34 cellular contexts compared by ENCODE assay signal in genomic region chr14:100749967-100750597, GRCh38. TPM values are rescaled to one million over a fixed set of nuclear protein-coding genes. Genes with fewer than 3 reads are reported as not detected.
"Had no signal": no experiment of that assay in that cellular context is flagged by ENCODE, and none has a peak within 500 bp of the region (broad histone marks: within the 10 kb centered on the region; RNA-seq: fewer than 3 reads in every experiment).

No MANE protein-coding gene starts in this region.

- H3K27ac ChIP-seq: ascending aorta, breast epithelium, cardiac muscle cell, colonic mucosa, epithelial cell of prostate, esophagus squamous epithelium, gastroesophageal sphincter had no signal

- H3K4me1 ChIP-seq: ascending aorta, breast epithelium, colonic mucosa, gastroesophageal sphincter had no signal

- H3K27me3 ChIP-seq: ascending aorta, breast epithelium, cardiac muscle cell, colonic mucosa had no signal

- H3K27ac Mint-ChIP-seq: activated CD4-positive, alpha-beta memory T cell treated with anti-CD3 and anti-CD28 coated beads, Interleukin-2, amount 10 ng/mL, durations not matched to agents 7 days and 5 days; activated CD4-positive, alpha-beta T cell treated with anti-CD3 and anti-CD28 coated beads, Interleukin-2, amount 10 ng/mL, durations not matched to agents 7 days and 5 days; activated naive CD4-positive, alpha-beta T cell treated with anti-CD3 and anti-CD28 coated beads, Interleukin-2, amount 10 ng/mL, durations not matched to agents 7 days and 5 days; activated naive CD4-positive, alpha-beta T cell treated with anti-CD3 and anti-CD28 coated beads, Interleukin-2, amount 50 U/mL, for 72 hours; activated naive CD8-positive, alpha-beta T cell treated with anti-CD3 and anti-CD28 coated beads, Interleukin-2, amount 10 ng/mL, durations not matched to agents 7 days and 5 days; activated T-cell treated with anti-CD3 and anti-CD28 coated beads, Interleukin-2, amount 50 U/mL, for 24 hours; activated T-cell treated with anti-CD3 and anti-CD28 coated beads, Interleukin-2, amount 50 U/mL, for 72 hours; brain; T-cell; T-helper 1 cell treated with Interleukin-12 subunit alpha and Interleukin-12 subunit beta and Interleukin-4 antibody, amounts not matched to agents 30 μg/mL and 1 μg/mL, for 36 hours had no signal

- H3K9me3 ChIP-seq: ascending aorta, breast epithelium, colonic mucosa, esophagus squamous epithelium, gastroesophageal sphincter had no signal

- H3K36me3 Mint-ChIP-seq: activated naive CD4-positive, alpha-beta T cell treated with anti-CD3 and anti-CD28 coated beads, Interleukin-2, amount 10 ng/mL, durations not matched to agents 7 days and 5 days; activated naive CD4-positive, alpha-beta T cell treated with anti-CD3 and anti-CD28 coated beads, Interleukin-2, amount 50 U/mL, for 72 hours; activated naive CD8-positive, alpha-beta T cell treated with anti-CD3 and anti-CD28 coated beads, Interleukin-2, amount 10 ng/mL, durations not matched to agents 7 days and 5 days; brain; T-cell had no signal

- DNase-seq: activated CD4-positive, alpha-beta memory T cell treated with anti-CD3 and anti-CD28 coated beads, Interleukin-2, amount 10 ng/mL, durations not matched to agents 7 days and 5 days; activated CD4-positive, alpha-beta T cell treated with anti-CD3 and anti-CD28 coated beads for 1 hour; activated CD4-positive, alpha-beta T cell treated with anti-CD3 and anti-CD28 coated beads for 4 hours; activated CD4-positive, alpha-beta T cell treated with anti-CD3 and anti-CD28 coated beads, Interleukin-2, amount 10 ng/mL, durations not matched to agents 7 days and 5 days; activated CD4-positive, alpha-beta T cell treated with anti-CD3 and anti-CD28 coated beads, Interleukin-2, amount 50 U/mL, for 4 hours; activated CD8-positive, alpha-beta memory T cell treated with anti-CD3 and anti-CD28 coated beads, Interleukin-2, amount 50 U/mL, for 48 hours; activated naive CD4-positive, alpha-beta T cell treated with anti-CD3 and anti-CD28 coated beads, Interleukin-2, amount 10 ng/mL, durations not matched to agents 7 days and 5 days; activated naive CD8-positive, alpha-beta T cell treated with anti-CD3 and anti-CD28 coated beads, Interleukin-2, amount 10 ng/mL, durations not matched to agents 7 days and 5 days; activated T-cell treated with anti-CD3 and anti-CD28 coated beads for 4 hours; activated T-cell treated with anti-CD3 and anti-CD28 coated beads, Interleukin-2, amount 50 U/mL, for 24 hours; activated T-cell treated with anti-CD3 and anti-CD28 coated beads, Interleukin-2, amount 50 U/mL, for 72 hours; central memory CD4-positive, alpha-beta T cell; cerebellar nuclear complex; colonic mucosa; effector memory CD4-positive, alpha-beta T cell; esophagus squamous epithelium; foreskin melanocyte; SW 1271; T-cell; T1000 had no signal

- H3K36me3 ChIP-seq: ascending aorta, breast epithelium, cardiac muscle cell, colonic mucosa, esophagus squamous epithelium, gastroesophageal sphincter had no signal

- H3K4me1 Mint-ChIP-seq: activated CD4-positive, alpha-beta memory T cell treated with anti-CD3 and anti-CD28 coated beads, Interleukin-2, amount 10 ng/mL, durations not matched to agents 7 days and 5 days; activated CD4-positive, alpha-beta T cell treated with anti-CD3 and anti-CD28 coated beads, Interleukin-2, amount 10 ng/mL, durations not matched to agents 7 days and 5 days; activated naive CD4-positive, alpha-beta T cell treated with anti-CD3 and anti-CD28 coated beads, Interleukin-2, amount 10 ng/mL, durations not matched to agents 7 days and 5 days; activated naive CD8-positive, alpha-beta T cell treated with anti-CD3 and anti-CD28 coated beads, Interleukin-2, amount 10 ng/mL, durations not matched to agents 7 days and 5 days; T-cell had no signal

- H3K9me3 Mint-ChIP-seq: activated CD4-positive, alpha-beta memory T cell treated with anti-CD3 and anti-CD28 coated beads, Interleukin-2, amount 10 ng/mL, durations not matched to agents 7 days and 5 days; activated CD4-positive, alpha-beta T cell treated with anti-CD3 and anti-CD28 coated beads, Interleukin-2, amount 10 ng/mL, durations not matched to agents 7 days and 5 days; activated naive CD4-positive, alpha-beta T cell treated with anti-CD3 and anti-CD28 coated beads, Interleukin-2, amount 10 ng/mL, durations not matched to agents 7 days and 5 days; activated naive CD4-positive, alpha-beta T cell treated with anti-CD3 and anti-CD28 coated beads, Interleukin-2, amount 50 U/mL, for 72 hours; activated naive CD8-positive, alpha-beta T cell treated with anti-CD3 and anti-CD28 coated beads, Interleukin-2, amount 10 ng/mL, durations not matched to agents 7 days and 5 days; activated T-cell treated with anti-CD3 and anti-CD28 coated beads, Interleukin-2, amount 50 U/mL, for 24 hours; activated T-cell treated with anti-CD3 and anti-CD28 coated beads, Interleukin-2, amount 50 U/mL, for 72 hours; T-cell; T-helper 1 cell treated with Interleukin-12 subunit alpha and Interleukin-12 subunit beta and Interleukin-4 antibody, amounts not matched to agents 30 μg/mL and 1 μg/mL, for 36 hours had no signal

- H3K4me3 ChIP-seq: ascending aorta, breast epithelium, cardiac muscle cell, colonic mucosa, esophagus squamous epithelium, gastroesophageal sphincter had no signal

- FAIRE-seq: endothelial cell of umbilical vein had no signal

- H3K4me3 Mint-ChIP-seq: activated CD4-positive, alpha-beta memory T cell treated with anti-CD3 and anti-CD28 coated beads, Interleukin-2, amount 10 ng/mL, durations not matched to agents 7 days and 5 days; activated CD4-positive, alpha-beta T cell treated with anti-CD3 and anti-CD28 coated beads, Interleukin-2, amount 10 ng/mL, durations not matched to agents 7 days and 5 days; activated naive CD4-positive, alpha-beta T cell treated with anti-CD3 and anti-CD28 coated beads, Interleukin-2, amount 10 ng/mL, durations not matched to agents 7 days and 5 days; activated naive CD8-positive, alpha-beta T cell treated with anti-CD3 and anti-CD28 coated beads, Interleukin-2, amount 10 ng/mL, durations not matched to agents 7 days and 5 days; activated T-cell treated with anti-CD3 and anti-CD28 coated beads, Interleukin-2, amount 50 U/mL, for 24 hours; activated T-cell treated with anti-CD3 and anti-CD28 coated beads, Interleukin-2, amount 50 U/mL, for 72 hours; brain; T-cell; T-helper 1 cell treated with Interleukin-12 subunit alpha and Interleukin-12 subunit beta and Interleukin-4 antibody, amounts not matched to agents 30 μg/mL and 1 μg/mL, for 36 hours had no signal

- ATAC-seq: activated naive CD4-positive, alpha-beta T cell treated with anti-CD3 and anti-CD28 coated beads, Interleukin-2, amount 50 U/mL, for 72 hours; activated T-cell treated with anti-CD3 and anti-CD28 coated beads, Interleukin-2, amount 50 U/mL, for 72 hours; gastroesophageal sphincter; T-cell had no signal

RNA-seq across cellular contexts. Expression of gene DLK1, which starts 23.4 kb away (rescaled TPM):
- total RNA-seq: activated CD4-positive, alpha-beta memory T cell treated with anti-CD3 and anti-CD28 coated beads, Interleukin-2, amount 10 ng/mL, durations not matched to agents 7 days and 5 days; activated CD4-positive, alpha-beta T cell treated with anti-CD3 and anti-CD28 coated beads, Interleukin-2, amount 10 ng/mL, durations not matched to agents 7 days and 5 days; activated naive CD4-positive, alpha-beta T cell treated with anti-CD3 and anti-CD28 coated beads, Interleukin-2, amount 50 U/mL, for 72 hours; activated naive CD8-positive, alpha-beta T cell treated with anti-CD3 and anti-CD28 coated beads, Interleukin-2, amount 10 ng/mL, durations not matched to agents 7 days and 5 days; activated T-cell treated with anti-CD3 and anti-CD28 coated beads, Interleukin-2, amount 50 U/mL, for 72 hours; dermis microvascular lymphatic vessel endothelial cell; endothelial cell of umbilical vein; esophagus squamous epithelium; fibroblast of lung; fibroblast of villous mesenchyme; gastroesophageal sphincter; glomerular endothelial cell; T-helper 2 cell treated with Interferon-gamma antibody and Interleukin-4, amounts not matched to agents 100 ng/mL and 5 ng/mL, for 36 hours had no signal
- polyA plus RNA-seq: endothelial cell of umbilical vein, fibroblast of lung had no signal
